In genomic region chr18:34709104-34709503, GRCh38 we compare ENCODE assay signal across 10 cellular contexts. TPM values are rescaled to one million over a fixed set of nuclear protein-coding genes. Genes with fewer than 3 reads are reported as not detected.
DNase-seq lines count a peak whose midpoint lies in the region; ATAC-seq, FAIRE-seq and TF ChIP-seq lines count a peak whose summit lies in the region.
"Had no signal": no experiment of that assay in that cellular context is flagged by ENCODE, and none has a peak within 500 bp of the region (broad histone marks: within the 10 kb centered on the region; RNA-seq: fewer than 3 reads in every experiment).

No MANE protein-coding gene starts in this region.

- no peak overlapping the region for H3K27ac Mint-ChIP-seq in stimulated activated effector memory CD8-positive, alpha-beta T cell treated with anti-CD3 and anti-CD28 coated beads, Interleukin-12 subunit alpha, Interleukin-12 subunit beta, amount 100 ng/mL, for 72 hours
- H3K27ac Mint-ChIP-seq: activated CD4-positive, alpha-beta T cell treated with anti-CD3 and anti-CD28 coated beads, Interleukin-2, amount 10 ng/mL, durations not matched to agents 7 days and 5 days had no signal

- intact Hi-C loops in pancreas (cut with DNase I), result no loop called here

- H3K27ac ChIP-seq in RWPE1, result peak overlapping the region; percentile 67
- H3K27ac ChIP-seq in pancreas, result peak overlapping the region in 1 of 4 donors; percentile 19

- POLR2A ChIA-PET in RWPE1 (lab: Yijun Ruan, JAX; ENCODE audit: low non-redundant PET), result no interaction called here

- ATAC-seq in pancreas (peak in 3 of 4 donors; percentile 44 to 55 (median 46)), GM18861 (IDR thresholded peaks at IDR 0.05; ENCODE audit: unreplicated experiment) (no peak)
- no peak for ATAC-seq in stimulated activated effector memory CD8-positive, alpha-beta T cell treated with anti-CD3 and anti-CD28 coated beads, Interleukin-12 subunit alpha, Interleukin-12 subunit beta, amount 100 ng/mL, for 72 hours

- no peaks in the 10 kb centered on the region for H3K27me3 ChIP-seq in pancreas

- WGBS in pancreas, 2 donors, result 66 to 87% methylated on average over 3 of the region's 3 CpGs

- H3K4me1 Mint-ChIP-seq in stimulated activated effector memory CD8-positive, alpha-beta T cell treated with anti-CD3 and anti-CD28 coated beads, Interleukin-12 subunit alpha, Interleukin-12 subunit beta, amount 100 ng/mL, for 72 hours, result no peaks in the 10 kb centered on the region
- H3K4me1 Mint-ChIP-seq: activated CD4-positive, alpha-beta T cell treated with anti-CD3 and anti-CD28 coated beads, Interleukin-2, amount 10 ng/mL, durations not matched to agents 7 days and 5 days had no signal

- no peaks in the 10 kb centered on the region for H3K9me3 Mint-ChIP-seq in stimulated activated effector memory CD8-positive, alpha-beta T cell treated with anti-CD3 and anti-CD28 coated beads, Interleukin-12 subunit alpha, Interleukin-12 subunit beta, amount 100 ng/mL, for 72 hours
- H3K9me3 Mint-ChIP-seq: activated CD4-positive, alpha-beta T cell treated with anti-CD3 and anti-CD28 coated beads, Interleukin-2, amount 10 ng/mL, durations not matched to agents 7 days and 5 days had no signal

- CTCF ChIA-PET in RWPE1 (lab: Yijun Ruan, JAX), result no interaction called here

- no peak for TF ChIP-seq CTCF in D721Med (IDR thresholded peaks at IDR 0.05; ENCODE audit: insufficient read depth, missing control alignments)
- TF ChIP-seq CTCF in RWPE1 (conservative IDR thresholded peaks at IDR 0.05; ENCODE audit: low read depth), result no peak
- TF ChIP-seq CTCF in fibroblast of pulmonary artery (IDR thresholded peaks at IDR 0.05; ENCODE audit: low read length, missing control alignments), result no peak
- no peak for TF ChIP-seq CTCF in pancreas (IDR thresholded peaks at IDR 0.05)

- no peaks in the 10 kb centered on the region for H3K36me3 ChIP-seq in pancreas

- H3K9me3 ChIP-seq in pancreas, result no peaks in the 10 kb centered on the region

- H3K4me3 ChIP-seq in fibroblast of pulmonary artery (replicated peaks; ENCODE audit: low read depth, low read length) (peak overlapping the region; percentile 23), pancreas (no peak overlapping the region)

- FAIRE-seq in D721Med (lab: Jason Lieb, UNC) (peak; percentile 60), pancreas (lab: Jason Lieb, UNC) (no peak)

- peaks cover 4 to 8% (median 4%) of the 10 kb centered on the region in 3 donors for H3K4me1 ChIP-seq in pancreas

- no peak overlapping the region for H3K4me3 Mint-ChIP-seq in stimulated activated effector memory CD8-positive, alpha-beta T cell treated with anti-CD3 and anti-CD28 coated beads, Interleukin-12 subunit alpha, Interleukin-12 subunit beta, amount 100 ng/mL, for 72 hours
- H3K4me3 Mint-ChIP-seq: activated CD4-positive, alpha-beta T cell treated with anti-CD3 and anti-CD28 coated beads, Interleukin-2, amount 10 ng/mL, durations not matched to agents 7 days and 5 days had no signal

- H3K36me3 Mint-ChIP-seq in stimulated activated effector memory CD8-positive, alpha-beta T cell treated with anti-CD3 and anti-CD28 coated beads, Interleukin-12 subunit alpha, Interleukin-12 subunit beta, amount 100 ng/mL, for 72 hours, result no peaks in the 10 kb centered on the region

- DNase-seq in D721Med (ENCODE audit: insufficient read length, low spot score) (no peak), RWPE1 (ENCODE audit: low spot score) (peak; percentile 30), fibroblast of pulmonary artery (ENCODE audit: low read depth) (peak; percentile 88), pancreas (no peak), globus pallidus (ENCODE audit: low spot score) (no peak)
- DNase-seq in stimulated activated effector memory CD8-positive, alpha-beta T cell treated with anti-CD3 and anti-CD28 coated beads, Interleukin-12 subunit alpha, Interleukin-12 subunit beta, amount 100 ng/mL, for 72 hours (ENCODE audit: low spot score in 2 of 2), result no peak
- no peak for DNase-seq in stimulated activated CD4-positive, alpha-beta T cell treated with anti-CD3 and anti-CD28 coated beads, Interleukin-2, amount 100 ng/mL, for 48 hours
- DNase-seq: activated CD4-positive, alpha-beta T cell treated with anti-CD3 and anti-CD28 coated beads, Interleukin-2, amount 10 ng/mL, durations not matched to agents 7 days and 5 days; NCI-H2107 had no signal

RNA-seq across cellular contexts. Expression of gene DTNA, which starts 1.0 kb away (rescaled TPM):
- 10 to 100 TPM; 24.7 to 37.5 (median 26.9) TPM for total RNA-seq in pancreas
- 10 to 100 TPM; 15.3 to 17.2 TPM for polyA plus RNA-seq in pancreas
- total RNA-seq: activated CD4-positive, alpha-beta T cell treated with anti-CD3 and anti-CD28 coated beads, Interleukin-2, amount 10 ng/mL, durations not matched to agents 7 days and 5 days had no signal

Comparison
In these comparisons a context has a peak if more than half of its experiments do, and no peak if none do; other contexts are left out.
1. DNase-seq: peak in RWPE1 (single experiment) and fibroblast of pulmonary artery (single experiment); none in D721Med (single experiment), pancreas (0 of 6), stimulated activated effector memory CD8-positive, alpha-beta T cell treated with anti-CD3 and anti-CD28 coated beads, Interleukin-12 subunit alpha, Interleukin-12 subunit beta, amount 100 ng/mL, for 72 hours (0 of 2), stimulated activated CD4-positive, alpha-beta T cell treated with anti-CD3 and anti-CD28 coated beads, Interleukin-2, amount 100 ng/mL, for 48 hours (0 of 2) and globus pallidus (single experiment).
2. ATAC-seq: peak in pancreas (3 of 4); none in stimulated activated effector memory CD8-positive, alpha-beta T cell treated with anti-CD3 and anti-CD28 coated beads, Interleukin-12 subunit alpha, Interleukin-12 subunit beta, amount 100 ng/mL, for 72 hours (single experiment) and GM18861 (single experiment).